ENCODE assay signal across 2 cellular contexts in genomic region chr1:42434340-42434739, GRCh38.
A peak's percentile ranks its signal among the peaks of the same experiment; 100 is the strongest.
TF ChIP-seq lines count a peak whose summit lies in the region.

No MANE protein-coding gene starts in this region.

TF ChIP-seq in HepG2, 621 proteins besides CTCF, POLR2A, EP300 and RAD21:
- TF ChIP-seq ZNF768 (CRISPR knock-in tag; IDR thresholded peaks at IDR 0.05) (0 out of 2 replicates have a peak, but pooled peaks have one; percentile 15), JUN (CRISPR knock-in tag; IDR thresholded peaks at IDR 0.05) (no peak)

TF ChIP-seq in HEK293, 187 proteins besides CTCF, POLR2A, EP300 and RAD21:
- peak; percentile 99 for TF ChIP-seq ZNF610 (tag by site-specific recombination; IDR thresholded peaks at IDR 0.05; ENCODE audit: borderline replicate concordance)
- TF ChIP-seq, protein P1, sequence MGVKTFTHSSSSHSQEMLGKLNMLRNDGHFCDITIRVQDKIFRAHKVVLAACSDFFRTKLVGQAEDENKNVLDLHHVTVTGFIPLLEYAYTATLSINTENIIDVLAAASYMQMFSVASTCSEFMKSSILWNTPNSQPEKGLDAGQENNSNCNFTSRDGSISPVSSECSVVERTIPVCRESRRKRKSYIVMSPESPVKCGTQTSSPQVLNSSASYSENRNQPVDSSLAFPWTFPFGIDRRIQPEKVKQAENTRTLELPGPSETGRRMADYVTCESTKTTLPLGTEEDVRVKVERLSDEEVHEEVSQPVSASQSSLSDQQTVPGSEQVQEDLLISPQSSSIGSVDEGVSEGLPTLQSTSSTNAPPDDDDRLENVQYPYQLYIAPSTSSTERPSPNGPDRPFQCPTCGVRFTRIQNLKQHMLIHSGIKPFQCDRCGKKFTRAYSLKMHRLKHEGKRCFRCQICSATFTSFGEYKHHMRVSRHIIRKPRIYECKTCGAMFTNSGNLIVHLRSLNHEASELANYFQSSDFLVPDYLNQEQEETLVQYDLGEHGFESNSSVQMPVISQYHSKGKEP (tag by site-specific recombination; IDR thresholded peaks at IDR 0.05) = no peak
